29 cellular contexts compared by ENCODE assay signal in the genomic region with DNA sequence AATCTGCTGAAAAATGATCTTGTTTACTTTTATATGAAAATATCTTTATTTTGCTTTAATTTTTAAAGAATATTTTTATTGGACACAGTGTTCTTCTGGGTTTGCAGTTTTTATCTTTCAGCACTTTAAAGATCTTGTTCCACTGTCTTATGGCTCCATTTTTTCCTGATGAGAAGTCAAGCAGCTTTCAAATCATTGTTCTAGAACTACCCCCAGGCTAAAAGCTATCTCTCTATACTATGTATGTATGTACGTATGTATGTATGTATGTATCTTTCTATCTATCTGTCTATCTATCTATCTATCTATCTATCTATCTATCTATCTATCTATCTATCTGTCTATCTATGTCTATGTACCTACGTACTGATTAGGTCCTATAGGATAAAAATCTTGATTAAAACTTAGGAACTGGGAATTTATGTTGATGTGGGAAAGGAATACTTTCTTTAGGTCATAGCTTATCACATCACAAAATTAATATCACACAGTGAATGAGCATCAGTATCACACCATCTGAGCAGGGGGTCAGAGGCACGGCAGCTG.
"Had no signal": no experiment of that assay in that cellular context is flagged by ENCODE, and none has a peak within 500 bp of the region (broad histone marks: within the 10 kb centered on the region; RNA-seq: fewer than 3 reads in every experiment).

No MANE protein-coding gene starts in this region.

- H3K4me3 ChIP-seq: coronary artery, dorsolateral prefrontal cortex had no signal

- ATAC-seq: activated CD4-positive, alpha-beta T cell treated with anti-CD3 and anti-CD28 coated beads for 36 hours; activated CD8-positive, alpha-beta memory T cell treated with anti-CD3 and anti-CD28 coated beads, Interleukin-2, amount 10 ng/mL, durations not matched to agents 7 days and 5 days; activated CD8-positive, alpha-beta T cell treated with anti-CD3 and anti-CD28 coated beads, Interleukin-2, amount 10 ng/mL, durations not matched to agents 7 days and 5 days; activated T-cell treated with anti-CD3 and anti-CD28 coated beads, Interleukin-2, amount 50 U/mL, for 72 hours; T-helper 17 cell had no signal

- H3K27me3 ChIP-seq: brain microvascular endothelial cell, dorsolateral prefrontal cortex had no signal

- H3K27ac Mint-ChIP-seq: activated CD4-positive, alpha-beta memory T cell treated with anti-CD3 and anti-CD28 coated beads for 36 hours; activated CD4-positive, alpha-beta T cell treated with anti-CD3 and anti-CD28 coated beads for 36 hours; activated CD4-positive, alpha-beta T cell treated with anti-CD3 and anti-CD28 coated beads, Interleukin-2, amount 10 ng/mL, durations not matched to agents 24 days and 14 days; activated CD8-positive, alpha-beta memory T cell treated with anti-CD3 and anti-CD28 coated beads, Interleukin-2, amount 10 ng/mL, durations not matched to agents 7 days and 5 days; activated CD8-positive, alpha-beta T cell treated with anti-CD3 and anti-CD28 coated beads, Interleukin-2, amount 10 ng/mL, durations not matched to agents 7 days and 5 days; activated naive CD8-positive, alpha-beta T cell; activated T-cell treated with anti-CD3 and anti-CD28 coated beads, Interleukin-2, amount 50 U/mL, for 72 hours; dendritic cell treated with granulocyte-macrophage colony-stimulating factor and Interleukin-4, amounts not matched to agents 40 ng/mL and 50 ng/mL, for 4 days; endodermal cell; T-helper 17 cell; T-helper 2 cell treated with Interferon-gamma antibody and Interleukin-4, amounts not matched to agents 5 μg/mL and 100 μg/mL, for 36 hours had no signal

- H3K4me1 Mint-ChIP-seq: activated CD8-positive, alpha-beta memory T cell treated with anti-CD3 and anti-CD28 coated beads, Interleukin-2, amount 10 ng/mL, durations not matched to agents 7 days and 5 days; central memory CD8-positive, alpha-beta T cell; T-helper 17 cell had no signal

- H3K9me3 Mint-ChIP-seq: activated CD4-positive, alpha-beta memory T cell treated with anti-CD3 and anti-CD28 coated beads for 36 hours; activated CD4-positive, alpha-beta T cell treated with anti-CD3 and anti-CD28 coated beads, Interleukin-2, amount 10 ng/mL, durations not matched to agents 24 days and 14 days; activated T-cell treated with anti-CD3 and anti-CD28 coated beads, Interleukin-2, amount 50 U/mL, for 72 hours; central memory CD8-positive, alpha-beta T cell; dendritic cell treated with granulocyte-macrophage colony-stimulating factor and Interleukin-4, amounts not matched to agents 40 ng/mL and 50 ng/mL, for 4 days; endodermal cell; T-helper 2 cell treated with Interferon-gamma antibody and Interleukin-4, amounts not matched to agents 5 μg/mL and 100 μg/mL, for 36 hours had no signal

- H3K4me3 Mint-ChIP-seq: activated CD4-positive, alpha-beta memory T cell treated with anti-CD3 and anti-CD28 coated beads for 36 hours; activated CD4-positive, alpha-beta T cell treated with anti-CD3 and anti-CD28 coated beads for 36 hours; activated CD4-positive, alpha-beta T cell treated with anti-CD3 and anti-CD28 coated beads, Interleukin-2, amount 10 ng/mL, durations not matched to agents 24 days and 14 days; activated CD8-positive, alpha-beta memory T cell treated with anti-CD3 and anti-CD28 coated beads, Interleukin-2, amount 10 ng/mL, durations not matched to agents 7 days and 5 days; activated CD8-positive, alpha-beta T cell treated with anti-CD3 and anti-CD28 coated beads, Interleukin-2, amount 10 ng/mL, durations not matched to agents 7 days and 5 days; activated naive CD8-positive, alpha-beta T cell; activated T-cell treated with anti-CD3 and anti-CD28 coated beads, Interleukin-2, amount 50 U/mL, for 72 hours; central memory CD8-positive, alpha-beta T cell; dendritic cell treated with granulocyte-macrophage colony-stimulating factor and Interleukin-4, amounts not matched to agents 40 ng/mL and 50 ng/mL, for 4 days; endodermal cell; T-helper 17 cell; T-helper 2 cell treated with Interferon-gamma antibody and Interleukin-4, amounts not matched to agents 5 μg/mL and 100 μg/mL, for 36 hours had no signal

- H3K27me3 Mint-ChIP-seq: activated CD4-positive, alpha-beta memory T cell treated with anti-CD3 and anti-CD28 coated beads for 36 hours; activated CD4-positive, alpha-beta T cell treated with anti-CD3 and anti-CD28 coated beads for 36 hours; activated CD4-positive, alpha-beta T cell treated with anti-CD3 and anti-CD28 coated beads, Interleukin-2, amount 10 ng/mL, durations not matched to agents 24 days and 14 days; activated CD8-positive, alpha-beta memory T cell treated with anti-CD3 and anti-CD28 coated beads, Interleukin-2, amount 10 ng/mL, durations not matched to agents 7 days and 5 days; activated naive CD8-positive, alpha-beta T cell; central memory CD8-positive, alpha-beta T cell; dendritic cell treated with granulocyte-macrophage colony-stimulating factor and Interleukin-4, amounts not matched to agents 40 ng/mL and 50 ng/mL, for 4 days; T-helper 17 cell had no signal

- H3K27ac ChIP-seq: brain microvascular endothelial cell, coronary artery, dorsolateral prefrontal cortex had no signal

- DNase-seq: activated CD4-positive, alpha-beta memory T cell treated with anti-CD3 and anti-CD28 coated beads for 36 hours; activated CD4-positive, alpha-beta T cell treated with anti-CD3 and anti-CD28 coated beads for 36 hours; activated CD4-positive, alpha-beta T cell treated with anti-CD3 and anti-CD28 coated beads, Interleukin-2, amount 10 ng/mL, durations not matched to agents 24 days and 14 days; activated CD4-positive, CD25-positive, alpha-beta regulatory T cell; activated CD4-positive, CD25-positive, alpha-beta regulatory T cell treated with anti-CD3 and anti-CD28 coated beads, Interleukin-2, amount 50 U/mL, for 72 hours; activated CD8-positive, alpha-beta memory T cell treated with anti-CD3 and anti-CD28 coated beads, Interleukin-2, amount 10 ng/mL, durations not matched to agents 7 days and 5 days; activated CD8-positive, alpha-beta memory T cell treated with anti-CD3 and anti-CD28 coated beads, Interleukin-2, amount 50 U/mL, for 4 hours; activated CD8-positive, alpha-beta T cell treated with anti-CD3 and anti-CD28 coated beads, Interleukin-2, amount 10 ng/mL, durations not matched to agents 7 days and 5 days; activated effector memory CD4-positive, alpha-beta T cell treated with Interleukin-2 at 50 U/mL for 16 hours; activated gamma-delta T cell treated with Interleukin-2 at 50 U/mL for 16 hours; activated naive CD4-positive, alpha-beta T cell treated with anti-CD3 and anti-CD28 coated beads, Interleukin-2, amount 50 U/mL, for 16 hours; activated naive CD4-positive, alpha-beta T cell treated with Interleukin-2 at 50 U/mL for 16 hours; activated T-cell treated with anti-CD3 and anti-CD28 coated beads, Interleukin-2, amount 50 U/mL, for 1 hour; activated T-cell treated with anti-CD3 and anti-CD28 coated beads, Interleukin-2, amount 50 U/mL, for 72 hours; amniotic stem cell; anterior cingulate cortex; brain microvascular endothelial cell; dorsolateral prefrontal cortex; effector memory CD4-positive, alpha-beta T cell; endodermal cell; foreskin fibroblast; head of caudate nucleus; T-helper 17 cell; T1000 had no signal

- H3K36me3 Mint-ChIP-seq: activated CD4-positive, alpha-beta memory T cell treated with anti-CD3 and anti-CD28 coated beads for 36 hours had no signal

- H3K36me3 ChIP-seq: brain microvascular endothelial cell had no signal
